In the genomic region with DNA sequence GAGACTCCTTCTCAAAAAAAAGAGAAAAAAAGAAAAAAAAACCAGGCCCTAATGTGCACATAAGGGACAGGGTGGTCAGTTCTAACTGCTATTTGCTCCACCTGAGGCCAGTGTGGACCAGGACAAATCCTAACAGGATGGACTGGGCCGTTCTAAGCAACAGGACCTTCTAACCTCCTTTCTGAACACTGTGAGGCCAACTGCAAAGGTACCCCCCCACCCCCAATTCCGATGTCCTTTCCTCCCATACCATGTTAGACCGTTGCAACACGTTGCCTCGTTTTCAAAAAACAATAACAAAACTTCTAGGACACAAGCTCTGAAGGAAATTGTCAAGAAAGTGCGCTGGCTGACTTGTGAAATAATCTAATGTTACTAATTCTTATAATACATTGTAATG, we compare ENCODE assay signal across 8 cellular contexts. TPM values are rescaled to one million over a fixed set of nuclear protein-coding genes. Genes with fewer than 3 reads are reported as not detected.
DNase-seq lines count a peak whose midpoint lies in the region; ATAC-seq and TF ChIP-seq lines count a peak whose summit lies in the region.

No MANE protein-coding gene starts in this region.

- H3K27me3 ChIP-seq in right atrium auricular region: no peaks in the 10 kb centered on the region

- peaks cover 18% of the 10 kb centered on the region for H3K36me3 Mint-ChIP-seq in memory B cell

- no peaks in the 10 kb centered on the region for H3K27me3 Mint-ChIP-seq in memory B cell

- H3K9me3 ChIP-seq in right atrium auricular region: no peaks in the 10 kb centered on the region

- peaks cover 27% of the 10 kb centered on the region for H3K4me1 Mint-ChIP-seq in memory B cell

- intact Hi-C loops in Right ventricle myocardium superior (cut with DNase I): no loop called here

- H3K36me3 ChIP-seq in right atrium auricular region: peaks cover 15% of the 10 kb centered on the region

- H3K4me1 ChIP-seq in right atrium auricular region: peaks cover 0 to 45% of the 10 kb centered on the region in 2 donors

- H3K27ac ChIP-seq in right atrium auricular region: peak overlapping the region in 1 of 2 donors; percentile 98

- ATAC-seq in Right ventricle myocardium superior (ENCODE audit: poor library complexity) (no peak), memory B cell (ENCODE audit: low read depth) (no peak)

- DNase-seq in right atrium auricular region (ENCODE audit: low spot score): no peak
- no peak for DNase-seq in Right ventricle myocardium superior
- DNase-seq in astrocyte of the cerebellum (ENCODE audit: low read depth): no peak
- no peak for DNase-seq in memory B cell (ENCODE audit: low spot score in 2 of 2)
- no peak for DNase-seq in A172 (ENCODE audit: low spot score)
- no peak for DNase-seq in nucleus accumbens (lab: John Stamatoyannopoulos, UW)
- DNase-seq in NCI-H1092 treated with DMSO at 0.1 percent for 48 hours (lab: John Stamatoyannopoulos, UW): no peak
- DNase-seq in SIG-M5 treated with dmso at 0.1 percent for 504 hours (lab: John Stamatoyannopoulos, UW; ENCODE audit: unreplicated experiment): no peak

- H3K4me3 Mint-ChIP-seq in memory B cell: peak overlapping the region; percentile 74

- TF ChIP-seq CTCF in right atrium auricular region (IDR thresholded peaks at IDR 0.05) (no peak), astrocyte of the cerebellum (IDR thresholded peaks at IDR 0.05; ENCODE audit: low read depth, low read length, missing control alignments) (no peak)

- peak overlapping the region; percentile 78 to 84 for H3K4me3 ChIP-seq in right atrium auricular region
- peak overlapping the region; percentile 86 for H3K4me3 ChIP-seq in astrocyte of the cerebellum (ENCODE audit: low read depth, low read length)

- peak overlapping the region; percentile 14 for H3K27ac Mint-ChIP-seq in memory B cell

- in situ Hi-C loops in astrocyte of the cerebellum (cut with HindIII; ENCODE audit: low sequenced_read_pairs): no loop called here

- H3K9me3 Mint-ChIP-seq in memory B cell: no peaks in the 10 kb centered on the region

RNA-seq across cellular contexts. Expression of gene THAP4, which starts 1.2 kb away (rescaled TPM):
- 10 to 100 TPM; 76.8 to 94.7 TPM for total RNA-seq in right atrium auricular region
- total RNA-seq in Right ventricle myocardium superior: 82.9 TPM
- total RNA-seq in A172 (2014; rRNA removed; shearing (Covaris generic)): 80.6 and 85.7 TPM in 2 replicates

RNA-seq across cellular contexts. Expression of gene ATG4B, which starts 1.7 kb away (rescaled TPM):
- total RNA-seq in right atrium auricular region: 10 to 100 TPM; 47.8 to 53.0 TPM
- 41.3 TPM for total RNA-seq in Right ventricle myocardium superior
- 111 and 132 TPM in 2 replicates for total RNA-seq in A172 (2014; rRNA removed; shearing (Covaris generic))

RNA-seq across cellular contexts. Expression of gene DTYMK, which starts 50.9 kb away (rescaled TPM):
- total RNA-seq in right atrium auricular region (1 to 10 TPM; 6.4 to 6.6 TPM), Right ventricle myocardium superior (9.4 TPM)
- 136 and 156 TPM in 2 replicates for total RNA-seq in A172 (2014; rRNA removed; shearing (Covaris generic))

Comparison
In these comparisons a context has a peak if more than half of its experiments do, and no peak if none do; other contexts are left out.
1. RNA of gene DTYMK, which starts 50.9 kb away (total RNA-seq): 136 to 156 TPM in A172; 9.4 TPM in Right ventricle myocardium superior (single experiment) and 6.4 to 6.6 TPM in right atrium auricular region; every median in the first group is over 10 times any median in the second.